ENCODE assay signal across 11 cellular contexts in the genomic region with DNA sequence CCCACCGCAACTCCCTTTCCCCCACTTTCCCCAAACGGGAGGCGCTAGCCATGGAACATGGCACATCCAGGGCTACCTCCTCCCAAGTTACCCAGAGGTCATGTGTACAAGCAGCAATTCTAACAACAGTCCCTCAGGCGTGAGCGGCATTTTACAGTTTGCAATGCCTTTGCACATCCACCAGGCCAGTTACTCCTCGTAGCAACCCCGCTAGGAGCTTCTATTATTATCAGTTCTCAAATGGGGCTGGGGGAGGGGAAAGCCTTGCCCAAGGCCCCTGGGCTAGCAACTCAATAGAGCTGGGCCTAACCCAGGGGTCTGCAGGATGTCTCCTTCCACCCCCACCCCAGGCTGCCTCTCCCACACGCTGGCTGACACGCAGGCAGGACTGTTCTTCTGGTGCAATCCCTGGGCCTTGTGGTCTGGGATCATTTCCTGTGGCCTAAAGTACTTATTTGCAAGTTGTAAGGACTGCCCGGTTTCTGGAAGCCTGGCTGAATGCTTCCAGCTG.
DNase-seq lines count a peak whose midpoint lies in the region; ATAC-seq and TF ChIP-seq lines count a peak whose summit lies in the region.
"Had no signal": no experiment of that assay in that cellular context is flagged by ENCODE, and none has a peak within 500 bp of the region (broad histone marks: within the 10 kb centered on the region; RNA-seq: fewer than 3 reads in every experiment).

No MANE protein-coding gene starts in this region.

- TF ChIP-seq CTCF in HEK293 (tag by site-specific recombination; IDR thresholded peaks at IDR 0.05), result no peak

- H3K9me3 ChIP-seq in HEK293 (ENCODE audit: control insufficient read depth, insufficient read depth, low read depth, low read length) (no peaks in the 10 kb centered on the region), duodenal mucosa (ENCODE audit: control insufficient read depth in 1 of 2, low read length in 2 of 2) (no peaks in the 10 kb centered on the region), stomach smooth muscle (ENCODE audit: control insufficient read depth in 2 of 2, low read length in 2 of 2) (no peaks in the 10 kb centered on the region)

- DNase-seq in activated CD8-positive, alpha-beta memory T cell treated with anti-CD3 and anti-CD28 coated beads, Interleukin-2, amount 50 U/mL, for 48 hours, result no peak
- DNase-seq in NCI-H1417 (lab: John Stamatoyannopoulos, UW) (no peak), T1000 (lab: John Stamatoyannopoulos, UW) (no peak)
- DNase-seq: activated naive CD4-positive, alpha-beta T cell; DND-41; stimulated activated CD4-positive, alpha-beta T cell treated with anti-CD3 and anti-CD28 coated beads, Interleukin-2, amount 100 ng/mL, for 24 hours had no signal

- POLR2A ChIA-PET in HEK293 (lab: Yijun Ruan, JAX), result no interaction called here

- H3K4me3 ChIP-seq in HEK293 (ENCODE audit: low read depth, low read length) (no peak overlapping the region), duodenal mucosa (ENCODE audit: low read depth in 1 of 2, low read length in 2 of 2) (no peak overlapping the region), stomach smooth muscle (ENCODE audit: low read length in 2 of 2) (peak overlapping the region in 1 of 2 donors; percentile 40)

- H3K9ac ChIP-seq in duodenal mucosa (ENCODE audit: low read depth in 1 of 2, low read length in 2 of 2) (no peak overlapping the region), stomach smooth muscle (ENCODE audit: low read length in 2 of 2) (peak overlapping the region in 1 of 2 donors; percentile 42)

- H3K27ac ChIP-seq in HEK293 (ENCODE audit: extremely low read depth, low read depth, low read length), result no peak overlapping the region
- H3K27ac ChIP-seq in duodenal mucosa (ENCODE audit: low read depth, low read length), result peak overlapping the region; percentile 42
- peak overlapping the region; percentile 38 for H3K27ac ChIP-seq in layer of hippocampus (ENCODE audit: low read depth, low read length)
- peak overlapping the region; percentile 31 for H3K27ac ChIP-seq in stomach smooth muscle (ENCODE audit: low read length)

- H3K27me3 ChIP-seq in duodenal mucosa (ENCODE audit: control insufficient read depth in 1 of 2, insufficient read depth in 2 of 2, low read length in 2 of 2) (no peaks in the 10 kb centered on the region), layer of hippocampus (ENCODE audit: control insufficient read depth, insufficient read depth, low read length) (no peaks in the 10 kb centered on the region), stomach smooth muscle (ENCODE audit: control insufficient read depth in 1 of 2, insufficient read depth in 2 of 2, low read length in 2 of 2) (peaks cover 0 to 27% of the 10 kb centered on the region in 2 donors)

- CTCF ChIA-PET in HEK293 (lab: Yijun Ruan, JAX), result interaction anchor here (0.6 to 1.1 kb wide), 7 partner anchors 10 to 1109 kb away, joined by 3 to 4 read pairs (median 3); no protein-coding TSS in a partner anchor

- no peaks in the 10 kb centered on the region for H3K4me1 ChIP-seq in HEK293 (ENCODE audit: control insufficient read depth, insufficient read depth, low read length)
- no peaks in the 10 kb centered on the region for H3K4me1 ChIP-seq in duodenal mucosa (ENCODE audit: control insufficient read depth in 1 of 2, insufficient read depth in 2 of 2, low read length in 2 of 2)
- H3K4me1 ChIP-seq in stomach smooth muscle (ENCODE audit: control insufficient read depth, insufficient read depth, low read length), result peaks cover 12% of the 10 kb centered on the region

- no peaks in the 10 kb centered on the region for H3K36me3 ChIP-seq in HEK293 (ENCODE audit: control insufficient read depth in 2 of 2, insufficient read depth in 1 of 2, low read length in 2 of 2)
- no peaks in the 10 kb centered on the region for H3K36me3 ChIP-seq in duodenal mucosa (ENCODE audit: control insufficient read depth in 1 of 2, insufficient read depth in 2 of 2, low read length in 2 of 2)
- H3K36me3 ChIP-seq in stomach smooth muscle (ENCODE audit: control insufficient read depth in 2 of 2, insufficient read depth in 2 of 2, low read length in 2 of 2), result no peaks in the 10 kb centered on the region

- no peak for ATAC-seq in GM18909 (IDR thresholded peaks at IDR 0.05; ENCODE audit: poor library complexity, unreplicated experiment)

TF ChIP-seq in HEK293, 187 proteins besides CTCF, POLR2A, EP300 and RAD21:
- TF ChIP-seq ZNF843 (tag by site-specific recombination; IDR thresholded peaks at IDR 0.05), result no peak
- no peak for TF ChIP-seq ZNF571 (tag by site-specific recombination; IDR thresholded peaks at IDR 0.05)
- TF ChIP-seq PRDM1 (tag by site-specific recombination; IDR thresholded peaks at IDR 0.05), result 0 out of 2 replicates have a peak, but pooled peaks have one; percentile 29
